Comparison of ENCODE assay signal across 8 cellular contexts in the genomic region with DNA sequence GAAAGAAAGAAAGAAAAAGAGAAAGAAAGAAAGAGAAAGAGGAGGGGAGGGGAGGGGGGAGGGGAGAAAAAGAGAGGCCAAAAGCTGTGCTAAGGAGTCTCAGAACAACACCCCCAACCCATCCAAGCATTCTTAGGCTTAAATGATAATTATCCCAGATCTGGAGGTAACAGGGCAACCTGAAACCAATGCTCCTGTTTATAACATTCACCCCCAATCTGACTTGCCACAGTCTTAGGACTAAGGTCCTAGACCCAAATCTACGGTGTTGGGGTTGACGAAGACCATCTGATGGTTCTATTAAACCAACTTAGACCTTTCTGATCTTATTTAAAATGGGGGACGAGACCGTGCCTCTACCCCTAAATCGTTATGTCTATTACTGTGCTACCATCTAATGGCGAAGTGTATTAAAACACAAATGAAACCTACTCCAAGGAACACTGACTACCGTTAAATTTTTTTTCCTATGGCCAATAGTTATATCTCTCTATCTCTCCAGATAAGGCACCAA.
DNase-seq lines count a peak whose midpoint lies in the region; ATAC-seq lines count a peak whose summit lies in the region.

No MANE protein-coding gene starts in this region.

- DNase-seq in DMS79 (lab: John Stamatoyannopoulos, UW) (peak; percentile 75), M059J (ENCODE audit: low read depth) (peak; percentile 71), SW480 (ENCODE audit: low spot score) (peak; percentile 84), glomerular visceral epithelial cell (ENCODE audit: extremely low spot score) (peak; percentile 52), renal cortical epithelial cell (ENCODE audit: low read depth) (peak; percentile 55), NCI-H187 (lab: John Stamatoyannopoulos, UW) (no peak)

- ATAC-seq in GM18511 (IDR thresholded peaks at IDR 0.05; ENCODE audit: unreplicated experiment) (no peak), GM19351 (IDR thresholded peaks at IDR 0.05; ENCODE audit: unreplicated experiment) (no peak)

Comparison
In these comparisons a context has a peak if more than half of its experiments do, and no peak if none do; other contexts are left out.
1. DNase-seq: peak in DMS79 (single experiment), M059J (single experiment), SW480 (single experiment), glomerular visceral epithelial cell (single experiment) and renal cortical epithelial cell (single experiment); none in NCI-H187 (0 of 2).